Comparison of ENCODE assay signal across 16 cellular contexts in the genomic region with DNA sequence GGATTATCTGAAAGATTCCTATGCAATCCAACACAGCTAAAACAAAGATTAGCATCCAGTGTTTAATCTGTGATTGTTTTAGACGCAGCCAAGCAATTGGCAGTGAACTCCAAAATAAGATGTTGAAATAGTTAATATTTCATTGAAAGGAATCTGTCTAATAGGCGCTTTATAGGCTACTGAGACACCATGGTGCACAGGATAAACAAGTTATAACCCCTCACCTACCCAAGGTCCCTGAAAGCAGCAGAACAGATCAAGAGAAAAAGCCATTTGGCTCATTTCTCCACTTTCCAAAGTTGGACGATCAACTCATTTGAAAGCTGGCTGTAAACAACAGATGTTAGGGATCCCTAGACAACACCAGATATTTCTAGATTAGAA. TPM values are rescaled to one million over a fixed set of nuclear protein-coding genes. Genes with fewer than 3 reads are reported as not detected.
DNase-seq lines count a peak whose midpoint lies in the region; ATAC-seq, FAIRE-seq and TF ChIP-seq lines count a peak whose summit lies in the region.
"Had no signal": no experiment of that assay in that cellular context is flagged by ENCODE, and none has a peak within 500 bp of the region (broad histone marks: within the 10 kb centered on the region; RNA-seq: fewer than 3 reads in every experiment).

No MANE protein-coding gene starts in this region.

- H3K4me1 ChIP-seq in A549, result peaks cover 53% of the 10 kb centered on the region
- peaks cover 35% of the 10 kb centered on the region for H3K4me1 ChIP-seq in rectal smooth muscle tissue (ENCODE audit: control insufficient read depth, insufficient read depth, low read length)

- CTCF ChIA-PET in A549 (lab: Yijun Ruan, JAX), result interaction anchor here (0.8 to 5.6 kb wide), 8 partner anchors 10 to 706 kb away, joined by 3 to 28 read pairs (median 4); no protein-coding TSS in a partner anchor

- H3K27ac ChIP-seq in A549 (peak overlapping the region; percentile 50 to 64; a peak in 5 of 6 replicates), rectal smooth muscle tissue (ENCODE audit: low read depth, low read length) (peak overlapping the region; percentile 9)

- no peak for TF ChIP-seq EP300 in A549 (IDR thresholded peaks at IDR 0.05)

- H3K36me3 ChIP-seq in rectal smooth muscle tissue (ENCODE audit: control insufficient read depth, insufficient read depth, low read length), result peaks cover 9% of the 10 kb centered on the region

- FAIRE-seq in A549 (lab: Jason Lieb, UNC), result no peak
- FAIRE-seq: GM12892, H1 had no signal

- TF ChIP-seq POLR2A in A549 (IDR thresholded peaks at IDR 0.05; ENCODE audit: low read length), result no peak
- no peak for TF ChIP-seq POLR2A in NB4 (IDR thresholded peaks at IDR 0.05; ENCODE audit: extremely low read depth, insufficient read length)

- TF ChIP-seq RAD21 in A549 (conservative IDR thresholded peaks at IDR 0.05 in 1 of 2, IDR thresholded peaks at IDR 0.05 in 1 of 2), result no peak

- H3K9me3 ChIP-seq in A549, result no peaks in the 10 kb centered on the region

- no peaks in the 10 kb centered on the region for H3K27me3 ChIP-seq in rectal smooth muscle tissue (ENCODE audit: control insufficient read depth, insufficient read depth, low read length)

- POLR2A ChIA-PET in A549 (lab: Yijun Ruan, JAX), result no interaction called here

- peak overlapping the region; percentile 92 for H3K4me2 ChIP-seq in A549

- WGBS in A549 (ENCODE audit: missing lambda C conversion rate), result 19% methylated on average over 3 of the region's 3 CpGs

- H3K4me3 ChIP-seq in A549, result peak overlapping the region; percentile 22; the same call in 2 of the 3 replicates
- peak overlapping the region; percentile 0 for H3K4me3 ChIP-seq in NB4 (ENCODE audit: low read depth, low read length)
- no peak overlapping the region for H3K4me3 ChIP-seq in rectal smooth muscle tissue (ENCODE audit: low read length)

- ATAC-seq in A549, result no peak
- ATAC-seq in HG03139 (IDR thresholded peaks at IDR 0.05; ENCODE audit: unreplicated experiment), result no peak
- ATAC-seq: natural killer cell had no signal

- no peak overlapping the region for H3K9ac ChIP-seq in rectal smooth muscle tissue (ENCODE audit: low read length)

- no peak for DNase-seq in A549 (ENCODE audit: low read depth in 1 of 2, low spot score in 1 of 2)
- DNase-seq in NB4 (ENCODE audit: low read depth), result no peak
- peak; percentile 9 for DNase-seq in fibroblast of gingiva (ENCODE audit: low read depth)
- DNase-seq in activated CD4-positive, alpha-beta T cell treated with anti-CD3 and anti-CD28 coated beads, Interleukin-2, amount 50 U/mL, for 48 hours, result no peak
- no peak for DNase-seq in NOMO-1 treated with DMSO at 0.1 percent for 48 hours (lab: John Stamatoyannopoulos, UW; ENCODE audit: unreplicated experiment)
- no peak for DNase-seq in globus pallidus (ENCODE audit: low spot score)
- DNase-seq: activated CD4-positive, alpha-beta memory T cell treated with anti-CD3 and anti-CD28 coated beads for 36 hours; activated effector memory CD4-positive, alpha-beta T cell treated with Interleukin-2 at 50 U/mL for 16 hours; DND-41; erythroblast; immature natural killer cell; natural killer cell had no signal

- TF ChIP-seq CTCF in A549 (IDR thresholded peaks at IDR 0.05) (no peak), NB4 (IDR thresholded peaks at IDR 0.05; ENCODE audit: low read depth, low read length) (no peak)

TF ChIP-seq in A549, 52 proteins besides CTCF, POLR2A, EP300 and RAD21:
- TF ChIP-seq CHD2 (IDR thresholded peaks at IDR 0.05; ENCODE audit: low read length, partially characterized antibody), result no peak
- TF ChIP-seq, protein P1, sequence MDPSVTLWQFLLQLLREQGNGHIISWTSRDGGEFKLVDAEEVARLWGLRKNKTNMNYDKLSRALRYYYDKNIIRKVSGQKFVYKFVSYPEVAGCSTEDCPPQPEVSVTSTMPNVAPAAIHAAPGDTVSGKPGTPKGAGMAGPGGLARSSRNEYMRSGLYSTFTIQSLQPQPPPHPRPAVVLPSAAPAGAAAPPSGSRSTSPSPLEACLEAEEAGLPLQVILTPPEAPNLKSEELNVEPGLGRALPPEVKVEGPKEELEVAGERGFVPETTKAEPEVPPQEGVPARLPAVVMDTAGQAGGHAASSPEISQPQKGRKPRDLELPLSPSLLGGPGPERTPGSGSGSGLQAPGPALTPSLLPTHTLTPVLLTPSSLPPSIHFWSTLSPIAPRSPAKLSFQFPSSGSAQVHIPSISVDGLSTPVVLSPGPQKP (IDR thresholded peaks at IDR 0.05; ENCODE audit: low read depth, low read length), result no peak
- no peak for TF ChIP-seq KDM5A (IDR thresholded peaks at IDR 0.05)
- TF ChIP-seq JUNB (IDR thresholded peaks at IDR 0.05), result no peak
- no peak for TF ChIP-seq EHF (CRISPR knock-in tag; IDR thresholded peaks at IDR 0.05)
- no peak for TF ChIP-seq CBX8 (IDR thresholded peaks at IDR 0.05)
- no peak for TF ChIP-seq NR3C1 (IDR thresholded peaks at IDR 0.05)
- TF ChIP-seq NFE2L2 (conservative IDR thresholded peaks at IDR 0.05; ENCODE audit: low read length), result no peak
- no peak for TF ChIP-seq KDM1A (IDR thresholded peaks at IDR 0.05; ENCODE audit: low read depth)
- no peak for TF ChIP-seq MYC (IDR thresholded peaks at IDR 0.05; ENCODE audit: borderline replicate concordance, low read length)
- TF ChIP-seq RARB (CRISPR knock-in tag; IDR thresholded peaks at IDR 0.05), result no peak
- TF ChIP-seq CBX2 (IDR thresholded peaks at IDR 0.05; ENCODE audit: borderline replicate concordance, low read depth), result no peak
- no peak for TF ChIP-seq PHF8 (IDR thresholded peaks at IDR 0.05; ENCODE audit: borderline replicate concordance, low read depth)
- no peak for TF ChIP-seq HOXA7 (CRISPR knock-in tag; IDR thresholded peaks at IDR 0.05)
- TF ChIP-seq FOSB (CRISPR knock-in tag; IDR thresholded peaks at IDR 0.05), result no peak
- TF ChIP-seq, protein P2, sequence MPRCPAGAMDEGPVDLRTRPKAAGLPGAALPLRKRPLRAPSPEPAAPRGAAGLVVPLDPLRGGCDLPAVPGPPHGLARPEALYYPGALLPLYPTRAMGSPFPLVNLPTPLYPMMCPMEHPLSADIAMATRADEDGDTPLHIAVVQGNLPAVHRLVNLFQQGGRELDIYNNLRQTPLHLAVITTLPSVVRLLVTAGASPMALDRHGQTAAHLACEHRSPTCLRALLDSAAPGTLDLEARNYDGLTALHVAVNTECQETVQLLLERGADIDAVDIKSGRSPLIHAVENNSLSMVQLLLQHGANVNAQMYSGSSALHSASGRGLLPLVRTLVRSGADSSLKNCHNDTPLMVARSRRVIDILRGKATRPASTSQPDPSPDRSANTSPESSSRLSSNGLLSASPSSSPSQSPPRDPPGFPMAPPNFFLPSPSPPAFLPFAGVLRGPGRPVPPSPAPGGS (IDR thresholded peaks at IDR 0.05), result no peak
- TF ChIP-seq TP53 (CRISPR knock-in tag; IDR thresholded peaks at IDR 0.05), result no peak
- no peak for TF ChIP-seq POLR2AphosphoS2 (conservative IDR thresholded peaks at IDR 0.05; ENCODE audit: low read length)
- TF ChIP-seq ZC3H11A (IDR thresholded peaks at IDR 0.05), result no peak

RNA-seq across cellular contexts. Expression of a gene that starts 4.9 kb away (rescaled TPM):
- polyA plus RNA-seq in A549 (2011; rRNA removed), result 62.2 and 94.8 TPM in 2 replicates
- polyA plus RNA-seq in A549 (2012; cell fraction: cytosol; rRNA removed), result 31.3 and 35.5 TPM in 2 replicates
- 24.8 and 38.6 TPM in 2 replicates for polyA plus RNA-seq in A549 (2012; cell fraction: nucleus; rRNA removed)
- polyA plus RNA-seq in A549 (2017; fragmentation: RNase III; extraction: RNeasy Plus Mini Kit Qiagen cat#74134 plus additional on column Dnase treatment), result 71.2 to 81.2 TPM (median 78.0 TPM) in 3 replicates
- 42.9 and 56.2 TPM in 2 replicates for polyA minus RNA-seq in A549 (2011; rRNA and poly(A)+ RNA removed)
